16 cellular contexts compared by ENCODE assay signal in genomic region chr1:50531027-50531426, GRCh38.
DNase-seq lines count a peak whose midpoint lies in the region; ATAC-seq, FAIRE-seq and TF ChIP-seq lines count a peak whose summit lies in the region.
"Had no signal": no experiment of that assay in that cellular context is flagged by ENCODE, and none has a peak within 500 bp of the region (broad histone marks: within the 10 kb centered on the region; RNA-seq: fewer than 3 reads in every experiment).

No MANE protein-coding gene starts in this region.

- H3K79me2 ChIP-seq in astrocyte (ENCODE audit: insufficient read depth, low read length), result no peaks in the 10 kb centered on the region

- no peak overlapping the region for H2BK5ac ChIP-seq in IMR-90 (ENCODE audit: low read depth, low read length, poor library complexity, severe bottlenecking)

- H3K9me3 ChIP-seq in IMR-90 (ENCODE audit: control insufficient read depth, insufficient read depth, low read length) (no peaks in the 10 kb centered on the region), astrocyte (ENCODE audit: insufficient read depth, low read depth, low read length) (no peaks in the 10 kb centered on the region)

- H3K14ac ChIP-seq in IMR-90 (replicated peaks; ENCODE audit: low read depth, low read length), result no peak overlapping the region

- H3K27ac Mint-ChIP-seq in astrocyte (ENCODE audit: unreplicated experiment), result no peak overlapping the region
- H3K27ac Mint-ChIP-seq in stimulated activated naive B cell treated with anti-CD40 and anti-IgM and Interleukin-4, amounts not matched to agents 10 μg/mL and 1 μg/mL and 100 μg/mL, for 72 hours, result no peak overlapping the region
- H3K27ac Mint-ChIP-seq: CD4-positive, alpha-beta T cell had no signal

- DNase-seq in EH (ENCODE audit: low read depth) (peak; percentile 15), IMR-90 (peak; percentile 11), astrocyte (ENCODE audit: low read depth) (no peak), fibroblast of peridontal ligament (ENCODE audit: extremely low read depth) (peak; percentile 29), midbrain (lab: John Stamatoyannopoulos, UW) (no peak), GM10266 (ENCODE audit: extremely low spot score) (no peak), SIG-M5 (lab: John Stamatoyannopoulos, UW) (no peak)
- no peak for DNase-seq in stimulated activated naive B cell treated with anti-CD40 and anti-IgM and Interleukin-4, amounts not matched to agents 10 μg/mL and 1 μg/mL and 100 μg/mL, for 72 hours
- DNase-seq: CD4-positive, alpha-beta T cell; DND-41; MV-4-11; NCI-H1436; NCI-H2227 treated with DMSO at 0.1 percent for 48 hours; NCI-H526 had no signal

- H3K36me3 Mint-ChIP-seq in astrocyte (ENCODE audit: low read depth, unreplicated experiment), result no peaks in the 10 kb centered on the region
- H3K36me3 Mint-ChIP-seq in stimulated activated naive B cell treated with anti-CD40 and anti-IgM and Interleukin-4, amounts not matched to agents 10 μg/mL and 1 μg/mL and 100 μg/mL, for 72 hours, result peaks cover 21 to 46% of the 10 kb centered on the region in 2 donors

- H3K4me1 ChIP-seq in IMR-90 (ENCODE audit: control insufficient read depth, insufficient read depth, low read length), result peaks cover 2% of the 10 kb centered on the region; the same call in 1 of the 2 replicates
- peaks cover 3% of the 10 kb centered on the region for H3K4me1 ChIP-seq in astrocyte (ENCODE audit: insufficient read depth, low read length)

- FAIRE-seq in astrocyte (lab: Jason Lieb, UNC), result no peak
- FAIRE-seq: H54 had no signal

- H3K27me3 ChIP-seq in IMR-90 (ENCODE audit: control insufficient read depth, insufficient read depth, low read length) (no peaks in the 10 kb centered on the region), astrocyte (ENCODE audit: insufficient read depth, low read length) (no peaks in the 10 kb centered on the region)

- TF ChIP-seq POLR2A in IMR-90 (IDR thresholded peaks at IDR 0.05; ENCODE audit: low read depth, low read length), result no peak

- H2BK15ac ChIP-seq in IMR-90 (ENCODE audit: low read depth, low read length), result no peak overlapping the region

- H3K4me3 ChIP-seq in IMR-90 (ENCODE audit: insufficient read depth, low read depth, low read length), result no peak overlapping the region
- no peak overlapping the region for H3K4me3 ChIP-seq in astrocyte (ENCODE audit: insufficient read depth, low read depth, low read length)

- H3K4me2 ChIP-seq in IMR-90 (ENCODE audit: low read depth, low read length) (no peak overlapping the region), astrocyte (ENCODE audit: low read length) (peak overlapping the region; percentile 41)

- H3K23ac ChIP-seq in IMR-90 (ENCODE audit: low read depth, low read length), result no peak overlapping the region

- no peak overlapping the region for H3K4ac ChIP-seq in IMR-90 (ENCODE audit: low read depth, low read length)

- no peak overlapping the region for H3K56ac ChIP-seq in IMR-90 (ENCODE audit: extremely low read depth, insufficient read depth, low read length)

- CTCF ChIA-PET in IMR-90 (lab: Yijun Ruan, JAX), result interaction anchor here (0.6 kb wide), 1 partner anchor 761 kb away, joined by 6 read pairs; no protein-coding TSS in a partner anchor

- H4K20me1 ChIP-seq in IMR-90 (ENCODE audit: insufficient read depth, low read length) (no peaks in the 10 kb centered on the region), astrocyte (ENCODE audit: insufficient read depth, low read length) (no peaks in the 10 kb centered on the region)

- intact Hi-C loops in IMR-90 (cut with micrococcal nuclease), result no loop called here

- H3K9me3 Mint-ChIP-seq in astrocyte (ENCODE audit: unreplicated experiment), result no peaks in the 10 kb centered on the region
- H3K9me3 Mint-ChIP-seq in stimulated activated naive B cell treated with anti-CD40 and anti-IgM and Interleukin-4, amounts not matched to agents 10 μg/mL and 1 μg/mL and 100 μg/mL, for 72 hours, result no peaks in the 10 kb centered on the region

- TF ChIP-seq CTCF in IMR-90 (conservative IDR thresholded peaks at IDR 0.05; ENCODE audit: low read depth, low read length) (no peak), astrocyte (IDR thresholded peaks at IDR 0.05; ENCODE audit: insufficient read depth, low read depth, low read length) (no peak), GM10266 (IDR thresholded peaks at IDR 0.05; ENCODE audit: control insufficient read depth, insufficient read depth, low read depth, missing control alignments) (no peak)

- no peak overlapping the region for H3K4me3 Mint-ChIP-seq in astrocyte (ENCODE audit: unreplicated experiment)
- no peak overlapping the region for H3K4me3 Mint-ChIP-seq in stimulated activated naive B cell treated with anti-CD40 and anti-IgM and Interleukin-4, amounts not matched to agents 10 μg/mL and 1 μg/mL and 100 μg/mL, for 72 hours
- H3K4me3 Mint-ChIP-seq: CD4-positive, alpha-beta T cell had no signal

- no CpG with 5 or more reads among the region's 2 CpGs for WGBS in IMR-90 (ENCODE audit: extremely low coverage in 2 of 2, insufficient read length in 1 of 2), 2 experiments

- dilution Hi-C loops in IMR-90 (cut with HindIII; ENCODE audit: low sequenced_read_pairs, unreplicated experiment), result no loop called here

- no peaks in the 10 kb centered on the region for H3K4me1 Mint-ChIP-seq in astrocyte (ENCODE audit: low read depth, unreplicated experiment)
- no peaks in the 10 kb centered on the region for H3K4me1 Mint-ChIP-seq in stimulated activated naive B cell treated with anti-CD40 and anti-IgM and Interleukin-4, amounts not matched to agents 10 μg/mL and 1 μg/mL and 100 μg/mL, for 72 hours

- H4K5ac ChIP-seq in IMR-90 (ENCODE audit: low read depth, low read length), result no peak overlapping the region

- H2AFZ ChIP-seq in IMR-90 (replicated peaks; ENCODE audit: low read length, poor library complexity) (no peak overlapping the region), astrocyte (ENCODE audit: low read depth, low read length) (no peak overlapping the region)

- no peak overlapping the region for H4K91ac ChIP-seq in IMR-90 (ENCODE audit: insufficient read depth, low read depth, low read length)

- no peak for ATAC-seq in IMR-90 (ENCODE audit: low read depth)
- no peak for ATAC-seq in stimulated activated naive B cell treated with anti-CD40 and anti-IgM and Interleukin-4, amounts not matched to agents 10 μg/mL and 1 μg/mL and 100 μg/mL, for 72 hours (replicated peaks)

- H3K36me3 ChIP-seq in IMR-90 (ENCODE audit: control insufficient read depth, insufficient read depth, low read length) (no peaks in the 10 kb centered on the region), astrocyte (ENCODE audit: insufficient read depth, low read length) (no peaks in the 10 kb centered on the region)

- no peak overlapping the region for H2AK5ac ChIP-seq in IMR-90 (ENCODE audit: low read depth, low read length)

- 0 out of 2 replicates have a peak overlapping the region, but pooled peaks have one; percentile 10 for H2BK20ac ChIP-seq in IMR-90 (ENCODE audit: low read depth, low read length)

- peak overlapping the region; percentile 46; the same call in 1 of the 2 replicates for H3K18ac ChIP-seq in IMR-90 (ENCODE audit: low read depth, low read length)

- H3K9ac ChIP-seq in IMR-90 (ENCODE audit: low read depth, low read length) (no peak overlapping the region), astrocyte (ENCODE audit: low read length) (no peak overlapping the region)

- H4K8ac ChIP-seq in IMR-90 (ENCODE audit: low read depth in 2 of 2, low read length in 2 of 2), result no peak overlapping the region

- BruUV-seq in IMR-90 (replicated peaks; lab: Mats Ljungman, UMichigan), result no TSS peak

- H3K27me3 Mint-ChIP-seq in astrocyte (ENCODE audit: low read depth, unreplicated experiment), result no peaks in the 10 kb centered on the region
- H3K27me3 Mint-ChIP-seq in stimulated activated naive B cell treated with anti-CD40 and anti-IgM and Interleukin-4, amounts not matched to agents 10 μg/mL and 1 μg/mL and 100 μg/mL, for 72 hours, result no peaks in the 10 kb centered on the region
- H3K27me3 Mint-ChIP-seq: CD4-positive, alpha-beta T cell had no signal

- no peaks in the 10 kb centered on the region for H3K79me1 ChIP-seq in IMR-90 (ENCODE audit: low read depth in 1 of 2, low read length in 2 of 2)

- H3K27ac ChIP-seq in IMR-90 (ENCODE audit: insufficient read depth, low read length), result no peak overlapping the region
- no peak overlapping the region for H3K27ac ChIP-seq in astrocyte (ENCODE audit: low read depth, low read length)
- H3K27ac ChIP-seq: RWPE1 had no signal

- TF ChIP-seq RAD21 in IMR-90 (IDR thresholded peaks at IDR 0.05; ENCODE audit: low read length), result no peak

- no peaks in the 10 kb centered on the region; the same call in 1 of the 2 replicates for H3K9me1 ChIP-seq in IMR-90 (ENCODE audit: insufficient read depth, low read length)

- H2BK120ac ChIP-seq in IMR-90 (ENCODE audit: low read depth, low read length), result no peak overlapping the region

- no peak overlapping the region for H2AK9ac ChIP-seq in IMR-90 (replicated peaks; ENCODE audit: low read depth, low read length, poor library complexity)

- in situ Hi-C loops in IMR-90 (cut with MboI; ENCODE audit: low sequenced_read_pairs), result no loop called here

- POLR2A ChIA-PET in IMR-90 (lab: Charles Lee; ENCODE audit: unreplicated experiment), result no interaction called here

TF ChIP-seq in IMR-90, 13 proteins besides CTCF, POLR2A, EP300 and RAD21:
- TF ChIP-seq NFE2L2 (IDR thresholded peaks at IDR 0.05; ENCODE audit: low read depth, low read length), result no peak
- no peak for TF ChIP-seq RFX5 (IDR thresholded peaks at IDR 0.05; ENCODE audit: low read depth, low read length)
- no peak for TF ChIP-seq FOS (IDR thresholded peaks at IDR 0.05; ENCODE audit: low read depth, low read length)
- no peak for TF ChIP-seq RCOR1 (IDR thresholded peaks at IDR 0.05; ENCODE audit: insufficient replicate concordance, low read length)
- no peak for TF ChIP-seq USF2 (IDR thresholded peaks at IDR 0.05; ENCODE audit: low read depth, low read length)
- TF ChIP-seq MAFK (IDR thresholded peaks at IDR 0.05; ENCODE audit: low read depth, low read length), result no peak

Comparison
In these comparisons a context has a peak if more than half of its experiments do, and no peak if none do; other contexts are left out.
1. DNase-seq: peak in EH (single experiment), IMR-90 (single experiment) and fibroblast of peridontal ligament (single experiment); none in astrocyte (single experiment), midbrain (single experiment), stimulated activated naive B cell treated with anti-CD40 and anti-IgM and Interleukin-4, amounts not matched to agents 10 μg/mL and 1 μg/mL and 100 μg/mL, for 72 hours (single experiment), GM10266 (single experiment) and SIG-M5 (single experiment).